19 cellular contexts compared by ENCODE assay signal in genomic region chr1:88813474-88813873, GRCh38.
"Had no signal": no experiment of that assay in that cellular context is flagged by ENCODE, and none has a peak within 500 bp of the region (broad histone marks: within the 10 kb centered on the region; RNA-seq: fewer than 3 reads in every experiment).

No MANE protein-coding gene starts in this region.

- DNase-seq: KBM-7, MG63, NCI-H1092, NCI-H1105 treated with DMSO at 0.1 percent for 48 hours, NCI-H1417 treated with DMSO at 0.1 percent for 48 hours, NCI-H146, NCI-H1694 treated with DMSO at 0.1 percent for 48 hours, NCI-H1930, NCI-H2171 treated with DMSO at 0.1 percent for 48 hours, NCI-H345, NCI-H446 treated with DMSO at 0.1 percent for 48 hours, NCI-H510A treated with DMSO at 0.1 percent for 48 hours, NCI-H526, NCI-H82, Right ventricle myocardium superior, RPMI8226, SIG-M5 had no signal

- H3K27me3 ChIP-seq: MG63, SJSA1 had no signal

- H3K4me3 ChIP-seq: MG63, SJSA1, SK-N-MC had no signal

- H3K27ac ChIP-seq: SJSA1, SK-N-MC had no signal

- H3K9me3 ChIP-seq: MG63, SJSA1 had no signal

- H3K4me1 ChIP-seq: SJSA1 had no signal
